In the genomic region with DNA sequence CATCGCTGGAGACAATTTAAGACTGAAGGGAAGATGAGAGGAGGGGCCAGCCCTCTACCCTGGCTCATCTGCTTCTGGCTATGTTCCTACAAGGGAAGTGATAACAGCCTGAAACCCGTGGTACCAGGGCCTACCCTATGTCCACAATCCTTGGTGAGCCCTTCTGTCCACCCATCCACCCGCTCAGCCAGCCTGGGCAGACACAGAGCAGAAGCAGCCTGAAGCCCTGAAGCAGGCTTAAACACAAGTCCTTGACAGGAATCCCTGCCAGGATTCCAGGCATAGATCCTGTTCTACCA, we compare ENCODE assay signal across 28 cellular contexts. TPM values are rescaled to one million over a fixed set of nuclear protein-coding genes. Genes with fewer than 3 reads are reported as not detected.
A peak's percentile ranks its signal among the peaks of the same experiment; 100 is the strongest.
DNase-seq lines count a peak whose midpoint lies in the region; ATAC-seq and TF ChIP-seq lines count a peak whose summit lies in the region.
"Had no signal": no experiment of that assay in that cellular context is flagged by ENCODE, and none has a peak within 500 bp of the region (broad histone marks: within the 10 kb centered on the region; RNA-seq: fewer than 3 reads in every experiment).

No MANE protein-coding gene starts in this region.

- ATAC-seq in activated B cell treated with CpG ODN at 0.5 μM for 24 hours (ENCODE audit: low read depth) (no peak), HG03135 (IDR thresholded peaks at IDR 0.05; ENCODE audit: unreplicated experiment) (no peak)
- ATAC-seq in stimulated activated naive B cell treated with anti-CD40 and anti-IgM and Interleukin-4, amounts not matched to agents 10 μg/mL and 1 μg/mL and 100 μg/mL, for 72 hours (replicated peaks), result no peak
- ATAC-seq: left lung had no signal

- no peak overlapping the region for H3K27ac ChIP-seq in coronary artery
- H3K27ac ChIP-seq: esophagus squamous epithelium, left lung had no signal

- TF ChIP-seq CTCF in activated B cell treated with CpG ODN at 0.5 μM for 24 hours (IDR thresholded peaks at IDR 0.05), result no peak
- no peak for TF ChIP-seq CTCF in coronary artery (IDR thresholded peaks at IDR 0.05)

- no peak overlapping the region for H3K27ac Mint-ChIP-seq in activated naive CD4-positive, alpha-beta T cell treated with anti-CD3 and anti-CD28 coated beads, Interleukin-2, amount 10 ng/mL, durations not matched to agents 7 days and 5 days
- H3K27ac Mint-ChIP-seq in activated B cell treated with CpG ODN at 0.5 μM for 24 hours, result peak overlapping the region; percentile 75
- H3K27ac Mint-ChIP-seq in stimulated activated naive B cell treated with anti-CD40 and anti-IgM and Interleukin-4, amounts not matched to agents 10 μg/mL and 1 μg/mL and 100 μg/mL, for 72 hours, result peak overlapping the region; percentile 80
- H3K27ac Mint-ChIP-seq: nephron; T-helper 1 cell treated with Interleukin-12 subunit alpha and Interleukin-12 subunit beta and Interleukin-4 antibody, amounts not matched to agents 30 μg/mL and 1 μg/mL, for 36 hours had no signal

- intact Hi-C loops in activated B cell treated with CpG ODN at 0.5 μM for 24 hours (cut with micrococcal nuclease), result loop anchor here (2.0 to 5.0 kb wide), 3 partner anchors 16 to 571 kb away; partner anchors contain the start of genes C15orf39 and CLK3

- CTCF ChIA-PET in activated naive CD4-positive, alpha-beta T cell treated with anti-CD3 and anti-CD28 coated beads, Interleukin-2, amount 10 ng/mL, durations not matched to agents 7 days and 5 days (lab: Charles Lee), result interaction anchor here (1.0 to 14.2 kb wide), 9 partner anchors 10 to 258 kb away, joined by 3 to 347 read pairs (median 4); partner anchors contain the start of gene CLK3
- CTCF ChIA-PET in activated B cell treated with CpG ODN at 0.5 μM for 24 hours (lab: Charles Lee), result interaction anchor here (0.7 to 8.9 kb wide), 12 partner anchors 13 to 321 kb away, joined by 3 to 200 read pairs (median 8); partner anchors contain the start of genes CLK3 and MPI

- peak; percentile 16 for DNase-seq in activated naive CD4-positive, alpha-beta T cell treated with anti-CD3 and anti-CD28 coated beads, Interleukin-2, amount 10 ng/mL, durations not matched to agents 7 days and 5 days
- no peak for DNase-seq in activated naive CD4-positive, alpha-beta T cell (lab: John Stamatoyannopoulos, UW)
- DNase-seq in activated B cell treated with CpG ODN at 0.5 μM for 24 hours (no peak), coronary artery (ENCODE audit: low spot score) (peak; percentile 65), NCI-H1105 (lab: John Stamatoyannopoulos, UW) (no peak), midbrain (lab: John Stamatoyannopoulos, UW) (no peak)
- DNase-seq in stimulated activated naive B cell treated with anti-CD40 and anti-IgM and Interleukin-4, amounts not matched to agents 10 μg/mL and 1 μg/mL and 100 μg/mL, for 72 hours, result no peak
- DNase-seq: activated T-cell treated with anti-CD3 and anti-CD28 coated beads, Interleukin-2, amount 50 U/mL, for 48 hours; central memory CD4-positive, alpha-beta T cell; esophagus squamous epithelium; H7; hypothalamus; KBM-7; left lung; MG63; NCI-H1417; NCI-H2029 treated with DMSO at 0.1 percent for 48 hours; NCI-H345; NCI-H774; OCI-M1; retina; SK-N-SH; small intestine; stimulated activated CD4-positive, alpha-beta T cell treated with anti-CD3 and anti-CD28 coated beads, Interleukin-1b, Interleukin-23, amount 100 ng/mL, for 48 hours had no signal

- no peaks in the 10 kb centered on the region for H3K27me3 Mint-ChIP-seq in activated naive CD4-positive, alpha-beta T cell treated with anti-CD3 and anti-CD28 coated beads, Interleukin-2, amount 10 ng/mL, durations not matched to agents 7 days and 5 days
- H3K27me3 Mint-ChIP-seq in activated B cell treated with CpG ODN at 0.5 μM for 24 hours, result no peaks in the 10 kb centered on the region
- H3K27me3 Mint-ChIP-seq in stimulated activated naive B cell treated with anti-CD40 and anti-IgM and Interleukin-4, amounts not matched to agents 10 μg/mL and 1 μg/mL and 100 μg/mL, for 72 hours, result no peaks in the 10 kb centered on the region
- H3K27me3 Mint-ChIP-seq: activated naive CD8-positive, alpha-beta T cell had no signal

- POLR2A ChIA-PET in activated B cell treated with CpG ODN at 0.5 μM for 24 hours (lab: Charles Lee), result interaction anchor here (0.8 to 3.3 kb wide), 7 partner anchors 9 to 319 kb away, joined by 3 to 19 read pairs (median 6); partner anchors contain the start of genes CLK3 and SEMA7A

- no peaks in the 10 kb centered on the region for H3K9me3 Mint-ChIP-seq in activated naive CD4-positive, alpha-beta T cell treated with anti-CD3 and anti-CD28 coated beads, Interleukin-2, amount 10 ng/mL, durations not matched to agents 7 days and 5 days
- H3K9me3 Mint-ChIP-seq in activated B cell treated with CpG ODN at 0.5 μM for 24 hours, result no peaks in the 10 kb centered on the region
- H3K9me3 Mint-ChIP-seq in stimulated activated naive B cell treated with anti-CD40 and anti-IgM and Interleukin-4, amounts not matched to agents 10 μg/mL and 1 μg/mL and 100 μg/mL, for 72 hours, result no peaks in the 10 kb centered on the region
- H3K9me3 Mint-ChIP-seq: nephron; T-helper 1 cell treated with Interleukin-12 subunit alpha and Interleukin-12 subunit beta and Interleukin-4 antibody, amounts not matched to agents 30 μg/mL and 1 μg/mL, for 36 hours had no signal

- peaks cover 24% of the 10 kb centered on the region for H3K4me1 Mint-ChIP-seq in activated naive CD4-positive, alpha-beta T cell treated with anti-CD3 and anti-CD28 coated beads, Interleukin-2, amount 10 ng/mL, durations not matched to agents 7 days and 5 days
- peaks cover 59% of the 10 kb centered on the region for H3K4me1 Mint-ChIP-seq in activated B cell treated with CpG ODN at 0.5 μM for 24 hours
- H3K4me1 Mint-ChIP-seq in stimulated activated naive B cell treated with anti-CD40 and anti-IgM and Interleukin-4, amounts not matched to agents 10 μg/mL and 1 μg/mL and 100 μg/mL, for 72 hours, result peaks cover 57 to 68% of the 10 kb centered on the region in 2 donors

- peaks cover 50% of the 10 kb centered on the region for H3K36me3 Mint-ChIP-seq in activated naive CD4-positive, alpha-beta T cell treated with anti-CD3 and anti-CD28 coated beads, Interleukin-2, amount 10 ng/mL, durations not matched to agents 7 days and 5 days
- H3K36me3 Mint-ChIP-seq in activated B cell treated with CpG ODN at 0.5 μM for 24 hours (ENCODE audit: low read depth), result peaks cover 81% of the 10 kb centered on the region
- peaks cover 37 to 69% of the 10 kb centered on the region in 2 donors for H3K36me3 Mint-ChIP-seq in stimulated activated naive B cell treated with anti-CD40 and anti-IgM and Interleukin-4, amounts not matched to agents 10 μg/mL and 1 μg/mL and 100 μg/mL, for 72 hours

- H3K4me3 ChIP-seq in coronary artery, result no peak overlapping the region
- H3K4me3 ChIP-seq: esophagus squamous epithelium, left lung, MG63 had no signal

- H3K4me3 Mint-ChIP-seq in activated naive CD4-positive, alpha-beta T cell treated with anti-CD3 and anti-CD28 coated beads, Interleukin-2, amount 10 ng/mL, durations not matched to agents 7 days and 5 days, result no peak overlapping the region
- no peak overlapping the region for H3K4me3 Mint-ChIP-seq in activated B cell treated with CpG ODN at 0.5 μM for 24 hours
- H3K4me3 Mint-ChIP-seq in stimulated activated naive B cell treated with anti-CD40 and anti-IgM and Interleukin-4, amounts not matched to agents 10 μg/mL and 1 μg/mL and 100 μg/mL, for 72 hours, result no peak overlapping the region
- H3K4me3 Mint-ChIP-seq: activated naive CD8-positive, alpha-beta T cell; nephron; T-helper 1 cell treated with Interleukin-12 subunit alpha and Interleukin-12 subunit beta and Interleukin-4 antibody, amounts not matched to agents 30 μg/mL and 1 μg/mL, for 36 hours had no signal

RNA-seq across cellular contexts. Expression of gene CLK3, which starts 15.4 kb away (rescaled TPM):
- total RNA-seq in activated B cell treated with CpG ODN at 0.5 μM for 24 hours, result 100 and 116 TPM in 2 replicates

Comparison
In these comparisons a context has a peak if more than half of its experiments do, and no peak if none do; other contexts are left out.
1. DNase-seq: peak in activated naive CD4-positive, alpha-beta T cell treated with anti-CD3 and anti-CD28 coated beads, Interleukin-2, amount 10 ng/mL, durations not matched to agents 7 days and 5 days (single experiment) and coronary artery (single experiment); none in activated naive CD4-positive, alpha-beta T cell (0 of 4), activated B cell treated with CpG ODN at 0.5 μM for 24 hours (single experiment), stimulated activated naive B cell treated with anti-CD40 and anti-IgM and Interleukin-4, amounts not matched to agents 10 μg/mL and 1 μg/mL and 100 μg/mL, for 72 hours (single experiment), NCI-H1105 (single experiment) and midbrain (single experiment).